ENCODE assay signal across 10 cellular contexts in genomic region chr2:201261471-201261870, GRCh38. TPM values are rescaled to one million over a fixed set of nuclear protein-coding genes. Genes with fewer than 3 reads are reported as not detected.
DNase-seq lines count a peak whose midpoint lies in the region; ATAC-seq lines count a peak whose summit lies in the region.
"Had no signal": no experiment of that assay in that cellular context is flagged by ENCODE, and none has a peak within 500 bp of the region (broad histone marks: within the 10 kb centered on the region; RNA-seq: fewer than 3 reads in every experiment).

No MANE protein-coding gene starts in this region.

- H3K9me3 ChIP-seq in mesenchymal stem cell (ENCODE audit: control insufficient read depth, low read length), result no peaks in the 10 kb centered on the region
- no peaks in the 10 kb centered on the region for H3K9me3 ChIP-seq in thymus (ENCODE audit: control insufficient read depth)

- 96% methylated on average over 9 of the region's 9 CpGs for WGBS in mesenchymal stem cell
- 19% methylated on average over 9 of the region's 9 CpGs for WGBS in thymus

- no peaks in the 10 kb centered on the region for H3K27me3 ChIP-seq in mesenchymal stem cell (ENCODE audit: control insufficient read depth in 1 of 2, insufficient read depth in 1 of 2, low read length in 2 of 2)
- H3K27me3 ChIP-seq in thymus (ENCODE audit: control insufficient read depth, insufficient read depth), result no peaks in the 10 kb centered on the region

- H4K91ac ChIP-seq in mesenchymal stem cell (ENCODE audit: low read length), result peak overlapping the region; percentile 68

- H3K4me2 ChIP-seq in mesenchymal stem cell (ENCODE audit: low read length, poor library complexity, severe bottlenecking), result no peak overlapping the region

- peak overlapping the region; percentile 84 to 93 for H2BK12ac ChIP-seq in mesenchymal stem cell (ENCODE audit: low read length in 2 of 2)

- no peak overlapping the region for H2BK5ac ChIP-seq in mesenchymal stem cell (ENCODE audit: low read depth, low read length, poor library complexity, severe bottlenecking)

- H3K4me1 ChIP-seq in mesenchymal stem cell (ENCODE audit: control insufficient read depth, insufficient read depth, low read depth, low read length) (peaks cover 14% of the 10 kb centered on the region), thymus (ENCODE audit: control insufficient read depth, insufficient read depth, low read length) (peaks cover 36% of the 10 kb centered on the region)

- no peak overlapping the region for H3K23ac ChIP-seq in mesenchymal stem cell (ENCODE audit: low read length in 2 of 2)

- peak overlapping the region in 1 of 2 experiments; percentile 77 for H3K18ac ChIP-seq in mesenchymal stem cell (ENCODE audit: low read depth in 1 of 2, low read length in 2 of 2)

- H3K9ac ChIP-seq in mesenchymal stem cell (ENCODE audit: low read length), result peak overlapping the region; percentile 48

- H2BK15ac ChIP-seq in mesenchymal stem cell (ENCODE audit: low read depth, poor library complexity, severe bottlenecking), result no peak overlapping the region

- no peak overlapping the region for H2AFZ ChIP-seq in mesenchymal stem cell (ENCODE audit: low read depth, low read length)

- H3K79me1 ChIP-seq in mesenchymal stem cell (replicated peaks; ENCODE audit: low read length, poor library complexity, severe bottlenecking), result peaks cover 29% of the 10 kb centered on the region

- H3K27ac ChIP-seq in mesenchymal stem cell (ENCODE audit: low read length, poor library complexity, severe bottlenecking) (no peak overlapping the region), thymus (ENCODE audit: low read depth) (peak overlapping the region; percentile 77)

- ATAC-seq in GM19023 (IDR thresholded peaks at IDR 0.05; ENCODE audit: unreplicated experiment), result no peak
- ATAC-seq in HG02885 (IDR thresholded peaks at IDR 0.05; ENCODE audit: poor library complexity, unreplicated experiment), result no peak
- ATAC-seq: Right ventricle myocardium inferior had no signal

- peak overlapping the region in 1 of 2 experiments; percentile 88 for H3K14ac ChIP-seq in mesenchymal stem cell (ENCODE audit: low read length in 2 of 2)

- DNase-seq in NOMO-1 treated with DMSO at 0.1 percent for 48 hours (lab: John Stamatoyannopoulos, UW; ENCODE audit: unreplicated experiment) (peak; percentile 29), NOMO-1 treated with dmso at 0.1 percent for 144 hours (lab: John Stamatoyannopoulos, UW; ENCODE audit: unreplicated experiment) (no peak), mesenchymal stem cell (no peak), NCI-H2227 (lab: John Stamatoyannopoulos, UW; ENCODE audit: unreplicated experiment) (no peak)
- DNase-seq in activated T-cell treated with anti-CD3 and anti-CD28 coated beads, Interleukin-2, amount 50 U/mL, for 48 hours, result peak; percentile 65 to 71
- DNase-seq: 8988T had no signal

- H3K36me3 ChIP-seq in mesenchymal stem cell (ENCODE audit: control insufficient read depth in 1 of 2, insufficient read depth in 2 of 2, low read depth in 1 of 2, low read length in 2 of 2) (peaks cover 0 to under 1% of the 10 kb centered on the region in 2 experiments), thymus (ENCODE audit: control insufficient read depth, insufficient read depth) (no peaks in the 10 kb centered on the region)

- peak overlapping the region; percentile 49 for H2BK120ac ChIP-seq in mesenchymal stem cell (ENCODE audit: low read depth, low read length)

- H4K8ac ChIP-seq in mesenchymal stem cell (ENCODE audit: low read length), result peak overlapping the region; percentile 60

- peak overlapping the region in 1 of 2 experiments; percentile 43 for H3K4ac ChIP-seq in mesenchymal stem cell (ENCODE audit: low read depth in 1 of 2, low read length in 2 of 2)

- H2AK5ac ChIP-seq in mesenchymal stem cell (ENCODE audit: low read length, severe bottlenecking), result peak overlapping the region; percentile 41

- H3K4me3 ChIP-seq in mesenchymal stem cell (ENCODE audit: insufficient read depth in 1 of 2, low read depth in 1 of 2, low read length in 2 of 2), result peak overlapping the region in 1 of 2 experiments; percentile 48
- peak overlapping the region; percentile 66 for H3K4me3 ChIP-seq in thymus (ENCODE audit: low read length)

RNA-seq across cellular contexts. Expression of gene CASP8, which starts 1.1 kb away (rescaled TPM):
- 12.5 TPM for polyA plus RNA-seq in mesenchymal stem cell (2013, experiment 1 of 2)
- 10.6 TPM for polyA plus RNA-seq in mesenchymal stem cell (2013, experiment 2 of 2)
- 41.1 TPM for polyA plus RNA-seq in thymus

Comparison
In these comparisons a context has a peak if more than half of its experiments do, and no peak if none do; other contexts are left out.
1. DNase-seq: peak in NOMO-1 treated with DMSO at 0.1 percent for 48 hours (single experiment) and activated T-cell treated with anti-CD3 and anti-CD28 coated beads, Interleukin-2, amount 50 U/mL, for 48 hours (2 of 2); none in NOMO-1 treated with dmso at 0.1 percent for 144 hours (single experiment), mesenchymal stem cell (single experiment) and NCI-H2227 (single experiment).